ENCODE assay signal across 9 cellular contexts in genomic region chr2:157747695-157748370, GRCh38.
A peak's percentile ranks its signal among the peaks of the same experiment; 100 is the strongest.
DNase-seq lines count a peak whose midpoint lies in the region; ATAC-seq and TF ChIP-seq lines count a peak whose summit lies in the region.
"Had no signal": no experiment of that assay in that cellular context is flagged by ENCODE, and none has a peak within 500 bp of the region (broad histone marks: within the 10 kb centered on the region; RNA-seq: fewer than 3 reads in every experiment).

No MANE protein-coding gene starts in this region.

- POLR2A ChIA-PET in WTC11 (lab: Charles Lee), result no interaction called here

- no peaks in the 10 kb centered on the region for H3K27me3 Mint-ChIP-seq in activated T-helper 2 cell treated with anti-CD3 and anti-CD28 coated beads, Interferon-gamma antibody, Interleukin-2, Interleukin-4, amounts not matched to agents 10 μg/mL and 5 μg/mL and 100 μg/mL, durations not matched to agents 14 hours and 24 hours and 36 hours (ENCODE audit: low read depth)
- H3K27me3 Mint-ChIP-seq in WTC11 (ENCODE audit: low read depth), result no peaks in the 10 kb centered on the region
- H3K27me3 Mint-ChIP-seq: brain had no signal

- H3K4me1 Mint-ChIP-seq in activated T-helper 2 cell treated with anti-CD3 and anti-CD28 coated beads, Interferon-gamma antibody, Interleukin-2, Interleukin-4, amounts not matched to agents 10 μg/mL and 5 μg/mL and 100 μg/mL, durations not matched to agents 14 hours and 24 hours and 36 hours (ENCODE audit: low read depth), result peaks cover 49% of the 10 kb centered on the region
- peaks cover 20% of the 10 kb centered on the region for H3K4me1 Mint-ChIP-seq in stimulated activated effector memory CD8-positive, alpha-beta T cell treated with anti-CD3 and anti-CD28 coated beads, Interleukin-12 subunit alpha, Interleukin-12 subunit beta, amount 100 ng/mL, for 72 hours
- H3K4me1 Mint-ChIP-seq in WTC11, result peaks cover 8% of the 10 kb centered on the region; the same call in 1 of the 2 replicates

- ATAC-seq in GM21717 (IDR thresholded peaks at IDR 0.05; ENCODE audit: unreplicated experiment), result peak; percentile 47
- ATAC-seq in stimulated activated effector memory CD8-positive, alpha-beta T cell treated with anti-CD3 and anti-CD28 coated beads, Interleukin-12 subunit alpha, Interleukin-12 subunit beta, amount 100 ng/mL, for 72 hours, result no peak
- no peak for ATAC-seq in WTC11

- intact Hi-C loops in activated T-helper 2 cell treated with anti-CD3 and anti-CD28 coated beads, Interferon-gamma antibody, Interleukin-2, Interleukin-4, amounts not matched to agents 10 μg/mL and 5 μg/mL and 100 μg/mL, durations not matched to agents 14 hours and 24 hours and 36 hours (cut with micrococcal nuclease), result loop anchor here (1.0 to 10.0 kb wide), 5 partner anchors 34 to 443 kb away; partner anchors contain the start of gene ACVR1C
- intact Hi-C loops in lower leg skin (cut with DNase I; ENCODE audit: low total_unique reads), result no loop called here

- DNase-seq in AG09309 (ENCODE audit: low read depth) (peak; percentile 77), lower leg skin (ENCODE audit: low spot score in 2 of 2) (peak; percentile 34 to 86), NCI-H1092 treated with DMSO at 0.1 percent for 48 hours (lab: John Stamatoyannopoulos, UW) (no peak), WTC11 (ENCODE audit: low spot score) (no peak)
- DNase-seq in activated T-helper 2 cell treated with anti-CD3 and anti-CD28 coated beads, Interferon-gamma antibody, Interleukin-2, Interleukin-4, amounts not matched to agents 10 μg/mL and 5 μg/mL and 100 μg/mL, durations not matched to agents 14 hours and 24 hours and 36 hours (ENCODE audit: low spot score), result no peak
- no peak for DNase-seq in stimulated activated effector memory CD8-positive, alpha-beta T cell treated with anti-CD3 and anti-CD28 coated beads, Interleukin-12 subunit alpha, Interleukin-12 subunit beta, amount 100 ng/mL, for 72 hours (ENCODE audit: low spot score in 2 of 2)
- no peak for DNase-seq in activated CD4-positive, alpha-beta T cell treated with anti-CD3 and anti-CD28 coated beads, Interleukin-2, amount 50 U/mL, for 1 hour

- TF ChIP-seq CTCF in AG09309 (IDR thresholded peaks at IDR 0.05; ENCODE audit: control insufficient read depth, insufficient read depth, low read depth, low read length, missing control alignments) (no peak), lower leg skin (IDR thresholded peaks at IDR 0.05) (no peak), WTC11 (IDR thresholded peaks at IDR 0.05) (no peak)

- 34 to 37% methylated on average over 3 of the region's 3 CpGs for WGBS in lower leg skin, 2 donors

- H3K4me3 Mint-ChIP-seq in activated T-helper 2 cell treated with anti-CD3 and anti-CD28 coated beads, Interferon-gamma antibody, Interleukin-2, Interleukin-4, amounts not matched to agents 10 μg/mL and 5 μg/mL and 100 μg/mL, durations not matched to agents 14 hours and 24 hours and 36 hours (ENCODE audit: low read depth), result no peak overlapping the region
- H3K4me3 Mint-ChIP-seq in stimulated activated effector memory CD8-positive, alpha-beta T cell treated with anti-CD3 and anti-CD28 coated beads, Interleukin-12 subunit alpha, Interleukin-12 subunit beta, amount 100 ng/mL, for 72 hours, result no peak overlapping the region
- H3K4me3 Mint-ChIP-seq in WTC11, result no peak overlapping the region
- H3K4me3 Mint-ChIP-seq: brain had no signal

- no peak for TF ChIP-seq POLR2A in lower leg skin (IDR thresholded peaks at IDR 0.05)

- no peak overlapping the region for H3K4me3 ChIP-seq in AG09309 (ENCODE audit: control insufficient read depth, low read depth, low read length)
- no peak overlapping the region for H3K4me3 ChIP-seq in lower leg skin (ENCODE audit: low read depth, poor library complexity, severe bottlenecking)

- peaks cover 70% of the 10 kb centered on the region for H3K36me3 Mint-ChIP-seq in activated T-helper 2 cell treated with anti-CD3 and anti-CD28 coated beads, Interferon-gamma antibody, Interleukin-2, Interleukin-4, amounts not matched to agents 10 μg/mL and 5 μg/mL and 100 μg/mL, durations not matched to agents 14 hours and 24 hours and 36 hours (ENCODE audit: low read depth)
- peaks cover 23% of the 10 kb centered on the region for H3K36me3 Mint-ChIP-seq in stimulated activated effector memory CD8-positive, alpha-beta T cell treated with anti-CD3 and anti-CD28 coated beads, Interleukin-12 subunit alpha, Interleukin-12 subunit beta, amount 100 ng/mL, for 72 hours
- peaks cover 18% of the 10 kb centered on the region for H3K36me3 Mint-ChIP-seq in WTC11

- CTCF ChIA-PET in WTC11 (lab: Charles Lee), result interaction anchor here (0.7 to 1.5 kb wide), 3 partner anchors 43 to 1648 kb away, joined by 3 to 9 read pairs (median 3); partner anchors contain the start of gene ACVR1C

- peak overlapping the region; percentile 51 for H3K27ac Mint-ChIP-seq in activated T-helper 2 cell treated with anti-CD3 and anti-CD28 coated beads, Interferon-gamma antibody, Interleukin-2, Interleukin-4, amounts not matched to agents 10 μg/mL and 5 μg/mL and 100 μg/mL, durations not matched to agents 14 hours and 24 hours and 36 hours
- H3K27ac Mint-ChIP-seq in stimulated activated effector memory CD8-positive, alpha-beta T cell treated with anti-CD3 and anti-CD28 coated beads, Interleukin-12 subunit alpha, Interleukin-12 subunit beta, amount 100 ng/mL, for 72 hours, result no peak overlapping the region
- no peak overlapping the region for H3K27ac Mint-ChIP-seq in WTC11

- no peaks in the 10 kb centered on the region for H3K9me3 Mint-ChIP-seq in activated T-helper 2 cell treated with anti-CD3 and anti-CD28 coated beads, Interferon-gamma antibody, Interleukin-2, Interleukin-4, amounts not matched to agents 10 μg/mL and 5 μg/mL and 100 μg/mL, durations not matched to agents 14 hours and 24 hours and 36 hours
- H3K9me3 Mint-ChIP-seq in stimulated activated effector memory CD8-positive, alpha-beta T cell treated with anti-CD3 and anti-CD28 coated beads, Interleukin-12 subunit alpha, Interleukin-12 subunit beta, amount 100 ng/mL, for 72 hours, result no peaks in the 10 kb centered on the region
- H3K9me3 Mint-ChIP-seq in WTC11, result peaks cover 3% of the 10 kb centered on the region; the same call in 1 of the 2 replicates

TF ChIP-seq in WTC11, 78 proteins besides CTCF, POLR2A, EP300 and RAD21 (continues in another document):
- TF ChIP-seq ZNF263 (CRISPR knock-in tag; IDR thresholded peaks at IDR 0.05; ENCODE audit: low read depth) (no peak), CREM (CRISPR knock-in tag; IDR thresholded peaks at IDR 0.05) (no peak), ESRRA (CRISPR knock-in tag; IDR thresholded peaks at IDR 0.05; ENCODE audit: borderline replicate concordance) (no peak), PRDM15 (CRISPR knock-in tag; IDR thresholded peaks at IDR 0.05) (no peak), ZNF138 (CRISPR knock-in tag; conservative IDR thresholded peaks at IDR 0.05) (no peak), NR1H2 (CRISPR knock-in tag; IDR thresholded peaks at IDR 0.05) (no peak), FOXP1 (CRISPR knock-in tag; IDR thresholded peaks at IDR 0.05; ENCODE audit: borderline replicate concordance) (no peak), NR2C2 (CRISPR knock-in tag; IDR thresholded peaks at IDR 0.05) (no peak), ZMAT4 (CRISPR knock-in tag; IDR thresholded peaks at IDR 0.05) (no peak), MAX (CRISPR knock-in tag; IDR thresholded peaks at IDR 0.05) (no peak), HMGXB4 (CRISPR knock-in tag; IDR thresholded peaks at IDR 0.05) (no peak)

Comparison
In these comparisons a context has a peak if more than half of its experiments do, and no peak if none do; other contexts are left out.
1. DNase-seq: peak in AG09309 (single experiment) and lower leg skin (2 of 2); none in activated T-helper 2 cell treated with anti-CD3 and anti-CD28 coated beads, Interferon-gamma antibody, Interleukin-2, Interleukin-4, amounts not matched to agents 10 μg/mL and 5 μg/mL and 100 μg/mL, durations not matched to agents 14 hours and 24 hours and 36 hours (single experiment), stimulated activated effector memory CD8-positive, alpha-beta T cell treated with anti-CD3 and anti-CD28 coated beads, Interleukin-12 subunit alpha, Interleukin-12 subunit beta, amount 100 ng/mL, for 72 hours (0 of 2), NCI-H1092 treated with DMSO at 0.1 percent for 48 hours (single experiment), activated CD4-positive, alpha-beta T cell treated with anti-CD3 and anti-CD28 coated beads, Interleukin-2, amount 50 U/mL, for 1 hour (single experiment) and WTC11 (single experiment).